2 cellular contexts compared by ENCODE assay signal in genomic region chr12:122459211-122459610, GRCh38.
TF ChIP-seq lines count a peak whose summit lies in the region.

No MANE protein-coding gene starts in this region.

TF ChIP-seq in Ishikawa, 13 proteins besides CTCF, POLR2A, EP300 and RAD21 (continued from another document):
- TF ChIP-seq CEBPB (IDR thresholded peaks at IDR 0.05): peak; percentile 95
- TF ChIP-seq FOXM1 (IDR thresholded peaks at IDR 0.05; ENCODE audit: borderline replicate concordance, low read depth): no peak
- TF ChIP-seq TCF12 (IDR thresholded peaks at IDR 0.05; ENCODE audit: low read depth): no peak
- TF ChIP-seq ZBTB7A (IDR thresholded peaks at IDR 0.05; ENCODE audit: low read depth): no peak

TF ChIP-seq in HepG2, 621 proteins besides CTCF, POLR2A, EP300 and RAD21 (continued from another document):
- TF ChIP-seq GRHL1 (CRISPR knock-in tag; conservative IDR thresholded peaks at IDR 0.05): no peak
- peak; percentile 76 for TF ChIP-seq CEBPB (IDR thresholded peaks at IDR 0.05; ENCODE audit: borderline replicate concordance, low read depth, low read length)
- no peak for TF ChIP-seq ZNF24 (IDR thresholded peaks at IDR 0.05)
